ENCODE assay signal across 8 cellular contexts in the genomic region with DNA sequence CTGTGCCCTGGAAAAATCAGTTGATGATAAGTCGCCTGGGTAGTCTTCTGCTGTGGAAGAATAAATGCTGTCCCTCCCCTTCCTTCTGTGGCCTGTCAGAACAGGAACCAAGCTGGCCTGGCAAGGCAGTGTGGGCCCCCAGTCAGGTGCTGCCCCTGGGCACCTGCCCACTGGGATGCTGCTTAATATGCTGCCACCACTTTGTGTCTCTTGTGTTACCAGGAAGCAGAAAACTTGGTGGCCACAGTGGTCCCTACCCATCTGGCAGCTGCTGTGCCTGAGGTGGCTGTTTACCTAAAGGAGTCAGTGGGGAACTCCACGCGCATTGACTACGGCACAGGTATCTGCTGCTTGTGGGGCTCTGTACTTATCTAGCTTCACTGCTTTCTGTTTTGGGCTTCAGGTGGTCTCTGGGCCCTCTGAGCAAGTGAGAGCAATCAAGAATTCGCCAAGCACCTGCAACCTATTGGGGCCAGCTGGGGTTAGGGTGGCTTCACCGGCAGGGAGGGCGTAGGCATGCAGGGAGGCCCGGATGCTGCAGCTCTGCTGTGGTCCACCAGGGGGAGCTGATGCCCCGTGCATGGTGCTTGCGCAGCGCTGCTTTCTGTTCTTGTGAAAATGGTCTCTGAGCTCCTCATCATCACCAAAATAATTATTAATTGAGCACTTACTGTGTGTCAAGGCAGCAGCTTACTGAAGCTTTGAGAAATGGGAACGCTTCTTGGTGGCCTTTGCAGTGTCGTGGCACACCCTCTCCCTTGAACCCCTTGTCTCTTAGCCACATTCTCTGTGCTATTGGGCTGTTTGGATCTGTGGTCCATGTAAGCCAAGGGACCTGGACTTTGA. TPM values are rescaled to one million over a fixed set of nuclear protein-coding genes. Genes with fewer than 3 reads are reported as not detected.
DNase-seq lines count a peak whose midpoint lies in the region; ATAC-seq and TF ChIP-seq lines count a peak whose summit lies in the region.

No MANE protein-coding gene starts in this region.

- H2AFZ ChIP-seq in DND-41 (ENCODE audit: low read depth, low read length) (no peak overlapping the region), PC-3 (ENCODE audit: low read length) (no peak overlapping the region), neural cell (ENCODE audit: low read depth, low read length) (no peak overlapping the region)

- no peaks in the 10 kb centered on the region for H3K27me3 Mint-ChIP-seq in stimulated activated naive CD8-positive, alpha-beta T cell treated with anti-CD3 and anti-CD28 coated beads, Interleukin-15, amount 100 ng/mL, for 72 hours

- no peaks in the 10 kb centered on the region for H3K9me2 ChIP-seq in PC-3 (replicated peaks; ENCODE audit: low read length)
- no peaks in the 10 kb centered on the region for H3K9me2 ChIP-seq in neural cell (ENCODE audit: insufficient read depth, low read length)

- TF ChIP-seq RAD21 in neural cell (conservative IDR thresholded peaks at IDR 0.05) = peak; percentile 84

- H3K79me2 ChIP-seq in DND-41 (ENCODE audit: insufficient read depth, low read length) = no peaks in the 10 kb centered on the region
- no peaks in the 10 kb centered on the region for H3K79me2 ChIP-seq in PC-3 (ENCODE audit: low read length)
- H3K79me2 ChIP-seq in neural cell (replicated peaks; ENCODE audit: insufficient read depth, low read length) = no peaks in the 10 kb centered on the region

- no peak for TF ChIP-seq EP300 in neural cell (conservative IDR thresholded peaks at IDR 0.05; ENCODE audit: poor library complexity, severe bottlenecking)

- H3K4me1 ChIP-seq in DND-41 (ENCODE audit: insufficient read depth, low read length) = no peaks in the 10 kb centered on the region
- no peaks in the 10 kb centered on the region for H3K4me1 ChIP-seq in PC-3 (ENCODE audit: insufficient read depth, low read length)

- DNase-seq in DND-41 (peak; percentile 79), PC-3 (peak; percentile 68), globus pallidus (ENCODE audit: low spot score) (no peak)
- peak; percentile 89 for DNase-seq in activated T-cell treated with anti-CD3 and anti-CD28 coated beads, Interleukin-2, amount 50 U/mL, for 1 hour
- DNase-seq in stimulated activated naive CD8-positive, alpha-beta T cell treated with anti-CD3 and anti-CD28 coated beads, Interleukin-15, amount 100 ng/mL, for 72 hours = peak; percentile 82 to 86

- H3K9me3 ChIP-seq in DND-41 (ENCODE audit: insufficient read depth, low read length, severe bottlenecking) (no peaks in the 10 kb centered on the region), PC-3 (ENCODE audit: low read length) (no peaks in the 10 kb centered on the region), neural cell (ENCODE audit: low read length) (no peaks in the 10 kb centered on the region)

- H3K27ac ChIP-seq in DND-41 (ENCODE audit: low read length) (no peak overlapping the region), PC-3 (ENCODE audit: low read length) (no peak overlapping the region), neural cell (ENCODE audit: low read length) (no peak overlapping the region)

- no peak overlapping the region for H3K27ac Mint-ChIP-seq in stimulated activated naive CD8-positive, alpha-beta T cell treated with anti-CD3 and anti-CD28 coated beads, Interleukin-15, amount 100 ng/mL, for 72 hours

- H3K9ac ChIP-seq in DND-41 (ENCODE audit: low read depth, low read length) (no peak overlapping the region), PC-3 (ENCODE audit: low read length) (no peak overlapping the region), neural cell (ENCODE audit: low read length) (no peak overlapping the region)

- H4K20me1 ChIP-seq in DND-41 (ENCODE audit: insufficient read depth, low read length) = peaks cover 7% of the 10 kb centered on the region
- no peaks in the 10 kb centered on the region for H4K20me1 ChIP-seq in PC-3 (ENCODE audit: low read length)
- no peaks in the 10 kb centered on the region for H4K20me1 ChIP-seq in neural cell (ENCODE audit: insufficient read depth)

- H3K27me3 ChIP-seq in DND-41 (ENCODE audit: insufficient read depth, low read length, poor library complexity) = no peaks in the 10 kb centered on the region
- H3K27me3 ChIP-seq in PC-3 (ENCODE audit: low read length) = no peaks in the 10 kb centered on the region
- no peaks in the 10 kb centered on the region for H3K27me3 ChIP-seq in neural cell (ENCODE audit: insufficient read depth, low read depth, low read length)

- H3F3A ChIP-seq in PC-3 (ENCODE audit: low read length, unreplicated experiment) (no peaks in the 10 kb centered on the region), neural cell (ENCODE audit: insufficient read depth, low read length, poor library complexity, severe bottlenecking) (no peaks in the 10 kb centered on the region)

- peaks cover 84% of the 10 kb centered on the region for H3K36me3 ChIP-seq in DND-41 (ENCODE audit: insufficient read depth, low read length)
- H3K36me3 ChIP-seq in PC-3 (ENCODE audit: low read depth, low read length) = peaks cover 8% of the 10 kb centered on the region; the same call in 1 of the 2 replicates
- H3K36me3 ChIP-seq in neural cell (ENCODE audit: insufficient read depth, low read length) = peaks cover 5% of the 10 kb centered on the region

- ATAC-seq in DND-41 (ENCODE audit: insufficient read depth, low read depth) (peak; percentile 99), HG03045 (IDR thresholded peaks at IDR 0.05; ENCODE audit: unreplicated experiment) (peak; percentile 49), PC-3 (peak; percentile 91), esophagus mucosa (peak; percentile 81)
- peak; percentile 98 for ATAC-seq in stimulated activated naive CD8-positive, alpha-beta T cell treated with anti-CD3 and anti-CD28 coated beads, Interleukin-15, amount 100 ng/mL, for 72 hours

- H3K4me2 ChIP-seq in DND-41 (ENCODE audit: insufficient read depth, low read length) (no peak overlapping the region), PC-3 (ENCODE audit: low read length) (no peak overlapping the region), neural cell (ENCODE audit: low read length) (no peak overlapping the region)

- no peak overlapping the region for H3K4me3 Mint-ChIP-seq in stimulated activated naive CD8-positive, alpha-beta T cell treated with anti-CD3 and anti-CD28 coated beads, Interleukin-15, amount 100 ng/mL, for 72 hours

- H3K4me1 Mint-ChIP-seq in stimulated activated naive CD8-positive, alpha-beta T cell treated with anti-CD3 and anti-CD28 coated beads, Interleukin-15, amount 100 ng/mL, for 72 hours = peaks cover 14% of the 10 kb centered on the region

- CTCF ChIA-PET in PC-3 (lab: Charles Lee) = interaction anchor here (0.6 to 1.7 kb wide), 13 partner anchors 9 to 590 kb away, joined by 3 to 13 read pairs (median 4); partner anchors contain the start of genes DOLPP1 and NTMT1

- H3K9me3 Mint-ChIP-seq in stimulated activated naive CD8-positive, alpha-beta T cell treated with anti-CD3 and anti-CD28 coated beads, Interleukin-15, amount 100 ng/mL, for 72 hours = no peaks in the 10 kb centered on the region

- H3K4me3 ChIP-seq in DND-41 (ENCODE audit: low read depth in 1 of 2, low read length in 2 of 2) (no peak overlapping the region), PC-3 (ENCODE audit: low read length) (no peak overlapping the region), neural cell (ENCODE audit: low read length) (no peak overlapping the region)

- TF ChIP-seq CTCF in DND-41 (IDR thresholded peaks at IDR 0.05; ENCODE audit: borderline replicate concordance, extremely low read depth, low read length, poor library complexity, severe bottlenecking) (peak; percentile 97), PC-3 (conservative IDR thresholded peaks at IDR 0.05; ENCODE audit: low read depth, low read length) (peak; percentile 88), neural cell (IDR thresholded peaks at IDR 0.05; ENCODE audit: poor library complexity, severe bottlenecking) (peak; percentile 92)

- POLR2A ChIA-PET in PC-3 (lab: Charles Lee; ENCODE audit: unreplicated experiment) = interaction anchor here (0.6 kb wide), 1 partner anchor 332 kb away, joined by 3 read pairs; no protein-coding TSS in a partner anchor

- no TSS peak for BruUV-seq in PC-3 (replicated peaks; lab: Mats Ljungman, UMichigan)

- intact Hi-C loops in PC-3 (cut with micrococcal nuclease) = no loop called here

TF ChIP-seq in neural cell, 6 proteins besides CTCF, POLR2A, EP300 and RAD21:
- TF ChIP-seq, protein P1, sequence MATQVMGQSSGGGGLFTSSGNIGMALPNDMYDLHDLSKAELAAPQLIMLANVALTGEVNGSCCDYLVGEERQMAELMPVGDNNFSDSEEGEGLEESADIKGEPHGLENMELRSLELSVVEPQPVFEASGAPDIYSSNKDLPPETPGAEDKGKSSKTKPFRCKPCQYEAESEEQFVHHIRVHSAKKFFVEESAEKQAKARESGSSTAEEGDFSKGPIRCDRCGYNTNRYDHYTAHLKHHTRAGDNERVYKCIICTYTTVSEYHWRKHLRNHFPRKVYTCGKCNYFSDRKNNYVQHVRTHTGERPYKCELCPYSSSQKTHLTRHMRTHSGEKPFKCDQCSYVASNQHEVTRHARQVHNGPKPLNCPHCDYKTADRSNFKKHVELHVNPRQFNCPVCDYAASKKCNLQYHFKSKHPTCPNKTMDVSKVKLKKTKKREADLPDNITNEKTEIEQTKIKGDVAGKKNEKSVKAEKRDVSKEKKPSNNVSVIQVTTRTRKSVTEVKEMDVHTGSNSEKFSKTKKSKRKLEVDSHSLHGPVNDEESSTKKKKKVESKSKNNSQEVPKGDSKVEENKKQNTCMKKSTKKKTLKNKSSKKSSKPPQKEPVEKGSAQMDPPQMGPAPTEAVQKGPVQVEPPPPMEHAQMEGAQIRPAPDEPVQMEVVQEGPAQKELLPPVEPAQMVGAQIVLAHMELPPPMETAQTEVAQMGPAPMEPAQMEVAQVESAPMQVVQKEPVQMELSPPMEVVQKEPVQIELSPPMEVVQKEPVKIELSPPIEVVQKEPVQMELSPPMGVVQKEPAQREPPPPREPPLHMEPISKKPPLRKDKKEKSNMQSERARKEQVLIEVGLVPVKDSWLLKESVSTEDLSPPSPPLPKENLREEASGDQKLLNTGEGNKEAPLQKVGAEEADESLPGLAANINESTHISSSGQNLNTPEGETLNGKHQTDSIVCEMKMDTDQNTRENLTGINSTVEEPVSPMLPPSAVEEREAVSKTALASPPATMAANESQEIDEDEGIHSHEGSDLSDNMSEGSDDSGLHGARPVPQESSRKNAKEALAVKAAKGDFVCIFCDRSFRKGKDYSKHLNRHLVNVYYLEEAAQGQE (IDR thresholded peaks at IDR 0.05; ENCODE audit: borderline replicate concordance) = no peak
- TF ChIP-seq SMC3 (conservative IDR thresholded peaks at IDR 0.05; ENCODE audit: poor library complexity) = peak; percentile 86
- TF ChIP-seq TAF1 (IDR thresholded peaks at IDR 0.05; ENCODE audit: low read depth) = no peak

RNA-seq across cellular contexts. Expression of gene PTPA, which starts 20.3 kb away (rescaled TPM):
- total RNA-seq in PC-3 (2014; rRNA removed) = 138 and 154 TPM in 2 replicates
- total RNA-seq in esophagus mucosa = 121 TPM
- polyA plus RNA-seq in neural cell = 50.5 and 62.8 TPM in 2 replicates
- polyA minus RNA-seq in neural cell = 74.4 and 77.9 TPM in 2 replicates

RNA-seq across cellular contexts. Expression of gene CRAT, which starts 20.9 kb away (rescaled TPM):
- 12.8 and 16.1 TPM in 2 replicates for total RNA-seq in PC-3 (2014; rRNA removed)
- total RNA-seq in esophagus mucosa = 33.4 TPM
- 14.3 and 21.2 TPM in 2 replicates for polyA plus RNA-seq in neural cell
- 17.5 and 19.3 TPM in 2 replicates for polyA minus RNA-seq in neural cell

RNA-seq across cellular contexts. Expression of gene IER5L, which starts 46.5 kb away (rescaled TPM):
- total RNA-seq in PC-3 (2014; rRNA removed) (42.8 and 46.1 TPM in 2 replicates), esophagus mucosa (8.1 TPM)
- polyA plus RNA-seq in neural cell = 20.8 and 30.5 TPM in 2 replicates
- 28.4 and 41.1 TPM in 2 replicates for polyA minus RNA-seq in neural cell

RNA-seq across cellular contexts. Expression of gene DOLPP1, which starts 50.6 kb away (rescaled TPM):
- total RNA-seq in PC-3 (2014; rRNA removed) (27.3 and 37.1 TPM in 2 replicates), esophagus mucosa (14.7 TPM)
- polyA plus RNA-seq in neural cell = 31.1 and 31.5 TPM in 2 replicates
- 20.6 and 26.1 TPM in 2 replicates for polyA minus RNA-seq in neural cell

Comparison
In these comparisons a context has a peak if more than half of its experiments do, and no peak if none do; other contexts are left out.
1. ATAC-seq: peak in every context shown above with its lines; median percentile 99 in DND-41; 98 in stimulated activated naive CD8-positive, alpha-beta T cell treated with anti-CD3 and anti-CD28 coated beads, Interleukin-15, amount 100 ng/mL, for 72 hours; 91 in PC-3; 81 in esophagus mucosa; 49 in HG03045.